ENCODE assay signal across 8 cellular contexts in genomic region chr1:114353233-114353632, GRCh38.
DNase-seq lines count a peak whose midpoint lies in the region; ATAC-seq and TF ChIP-seq lines count a peak whose summit lies in the region.

No MANE protein-coding gene starts in this region.

- H3K27me3 Mint-ChIP-seq in activated T-helper 17 cell treated with anti-CD3 and anti-CD28 coated beads, Interleukin-2, amount 50 U/mL, for 72 hours, result no peaks in the 10 kb centered on the region

- H3K36me3 Mint-ChIP-seq in activated T-helper 17 cell treated with anti-CD3 and anti-CD28 coated beads, Interleukin-2, amount 50 U/mL, for 72 hours (ENCODE audit: low read depth), result no peaks in the 10 kb centered on the region

- H3K27ac Mint-ChIP-seq in activated T-helper 17 cell treated with anti-CD3 and anti-CD28 coated beads, Interleukin-2, amount 50 U/mL, for 72 hours, result no peak overlapping the region

- TF ChIP-seq CTCF in GM12865 (IDR thresholded peaks at IDR 0.05; ENCODE audit: insufficient read depth, low read depth, low read length, missing control alignments), result no peak

- ATAC-seq in activated T-helper 17 cell treated with anti-CD3 and anti-CD28 coated beads, Interleukin-2, amount 50 U/mL, for 72 hours (replicated peaks), result peak; percentile 28
- ATAC-seq in GM21723 (IDR thresholded peaks at IDR 0.05; ENCODE audit: unreplicated experiment), result no peak
- no peak for ATAC-seq in GM21737 (IDR thresholded peaks at IDR 0.05; ENCODE audit: unreplicated experiment)

- DNase-seq in GM12865 (ENCODE audit: low read depth) (peak; percentile 66), MV-4-11 (lab: John Stamatoyannopoulos, UW) (peak; percentile 68), iPS-NIHi11 (ENCODE audit: low spot score) (peak; percentile 63), hippocampal formation (lab: John Stamatoyannopoulos, UW) (no peak)
- no peak for DNase-seq in activated CD8-positive, alpha-beta memory T cell treated with anti-CD3 and anti-CD28 coated beads, Interleukin-2, amount 50 U/mL, for 48 hours

- H3K9me3 Mint-ChIP-seq in activated T-helper 17 cell treated with anti-CD3 and anti-CD28 coated beads, Interleukin-2, amount 50 U/mL, for 72 hours, result no peaks in the 10 kb centered on the region

- no peaks in the 10 kb centered on the region for H3K4me1 Mint-ChIP-seq in activated T-helper 17 cell treated with anti-CD3 and anti-CD28 coated beads, Interleukin-2, amount 50 U/mL, for 72 hours

- H3K4me3 Mint-ChIP-seq in activated T-helper 17 cell treated with anti-CD3 and anti-CD28 coated beads, Interleukin-2, amount 50 U/mL, for 72 hours, result no peak overlapping the region

- no peak overlapping the region for H3K4me3 ChIP-seq in GM12865 (ENCODE audit: low read depth, low read length)

Comparison
In these comparisons a context has a peak if more than half of its experiments do, and no peak if none do; other contexts are left out.
1. DNase-seq: peak in GM12865 (single experiment), MV-4-11 (single experiment) and iPS-NIHi11 (single experiment); none in hippocampal formation (0 of 2) and activated CD8-positive, alpha-beta memory T cell treated with anti-CD3 and anti-CD28 coated beads, Interleukin-2, amount 50 U/mL, for 48 hours (single experiment).